In genomic region chr3:61828158-61828874, GRCh38 we compare ENCODE assay signal across 26 cellular contexts.
DNase-seq lines count a peak whose midpoint lies in the region; ATAC-seq and TF ChIP-seq lines count a peak whose summit lies in the region.
"Had no signal": no experiment of that assay in that cellular context is flagged by ENCODE, and none has a peak within 500 bp of the region (broad histone marks: within the 10 kb centered on the region; RNA-seq: fewer than 3 reads in every experiment).

No MANE protein-coding gene starts in this region.

- peak overlapping the region; percentile 62 for H3K4me2 ChIP-seq in GM23338
- no peak overlapping the region for H3K4me2 ChIP-seq in IMR-90 (ENCODE audit: low read depth, low read length)
- H3K4me2 ChIP-seq: PC-9 had no signal

- intact Hi-C loops in IMR-90 (cut with micrococcal nuclease) = no loop called here

- dilution Hi-C loops in IMR-90 (cut with HindIII; ENCODE audit: low sequenced_read_pairs, unreplicated experiment) = no loop called here

- no peak overlapping the region for H4K8ac ChIP-seq in IMR-90 (ENCODE audit: low read depth in 2 of 2, low read length in 2 of 2)

- no peak overlapping the region for H3K56ac ChIP-seq in IMR-90 (ENCODE audit: extremely low read depth, insufficient read depth, low read length)

- no peak overlapping the region for H4K91ac ChIP-seq in IMR-90 (ENCODE audit: insufficient read depth, low read depth, low read length)

- H3K9me2 ChIP-seq in GM23338 (ENCODE audit: insufficient read depth) = no peaks in the 10 kb centered on the region

- WGBS in IMR-90 (ENCODE audit: extremely low coverage in 2 of 2, insufficient read length in 1 of 2), 2 experiments = no CpG with 5 or more reads among the region's 7 CpGs

- H3K9me3 ChIP-seq in IMR-90 (ENCODE audit: control insufficient read depth, insufficient read depth, low read length) = no peaks in the 10 kb centered on the region
- H3K9me3 ChIP-seq: esophagus squamous epithelium, left lung, neutrophil, prostate gland, testis, vagina had no signal

- 0 out of 2 replicates have a peak, but pooled peaks cover 5% of the 10 kb centered on the region for H4K20me1 ChIP-seq in GM23338 (replicated peaks; ENCODE audit: insufficient read depth)
- peaks cover 14% of the 10 kb centered on the region; the same call in 1 of the 2 replicates for H4K20me1 ChIP-seq in IMR-90 (ENCODE audit: insufficient read depth, low read length)

- no peak overlapping the region for H2BK120ac ChIP-seq in IMR-90 (ENCODE audit: low read depth, low read length)

- CTCF ChIA-PET in IMR-90 (lab: Yijun Ruan, JAX) = no interaction called here

- H3F3A ChIP-seq in GM23338 (replicated peaks; ENCODE audit: low read depth) = no peaks in the 10 kb centered on the region

- no peak overlapping the region for H2BK15ac ChIP-seq in IMR-90 (ENCODE audit: low read depth, low read length)

- no peak overlapping the region for H3K23ac ChIP-seq in IMR-90 (ENCODE audit: low read depth, low read length)

- no peak overlapping the region for H4K5ac ChIP-seq in IMR-90 (ENCODE audit: low read depth, low read length)

- in situ Hi-C loops in IMR-90 (cut with MboI; ENCODE audit: low sequenced_read_pairs) = no loop called here
- in situ Hi-C loops in GM13977 (cut with MboI; ENCODE audit: low pct_unique_long_range_greater_than_20kb, low sequenced_read_pairs, unreplicated experiment) = no loop called here

- H3K79me1 ChIP-seq in IMR-90 (ENCODE audit: low read depth in 1 of 2, low read length in 2 of 2) = peaks cover 13 to 58% of the 10 kb centered on the region in 2 experiments

- H3K27ac ChIP-seq in GM23338 (ENCODE audit: low read depth) = peak overlapping the region; percentile 80; the same call in 1 of the 2 replicates
- no peak overlapping the region for H3K27ac ChIP-seq in IMR-90 (ENCODE audit: insufficient read depth, low read length)
- H3K27ac ChIP-seq in coronary artery = peak overlapping the region; percentile 83 to 88
- H3K27ac ChIP-seq: neutrophil, PC-9, prostate gland had no signal

- TF ChIP-seq RAD21 in IMR-90 (IDR thresholded peaks at IDR 0.05; ENCODE audit: low read length) = no peak

- POLR2A ChIA-PET in IMR-90 (lab: Charles Lee; ENCODE audit: unreplicated experiment) = no interaction called here

- H3K79me2 ChIP-seq in GM23338 (replicated peaks; ENCODE audit: insufficient read depth) = peaks cover 100% of the 10 kb centered on the region

- no peak overlapping the region for H2BK5ac ChIP-seq in IMR-90 (ENCODE audit: low read depth, low read length, poor library complexity, severe bottlenecking)

- H3K9me3 Mint-ChIP-seq in GM23338 = no peaks in the 10 kb centered on the region
- no peaks in the 10 kb centered on the region for H3K9me3 Mint-ChIP-seq in nephron progenitor cell
- H3K9me3 Mint-ChIP-seq in stimulated activated naive CD8-positive, alpha-beta T cell treated with anti-CD3 and anti-CD28 coated beads, Interleukin-15, amount 100 ng/mL, for 72 hours = peaks cover 0 to 7% of the 10 kb centered on the region in 2 donors
- H3K9me3 Mint-ChIP-seq: activated naive CD4-positive, alpha-beta T cell treated with anti-CD3 and anti-CD28 coated beads for 36 hours; T-cell had no signal

- no peak for TF ChIP-seq POLR2A in IMR-90 (IDR thresholded peaks at IDR 0.05; ENCODE audit: low read depth, low read length)

- H3K4me1 Mint-ChIP-seq in GM23338 = peaks cover 61% of the 10 kb centered on the region
- H3K4me1 Mint-ChIP-seq in nephron progenitor cell = peaks cover 36% of the 10 kb centered on the region
- H3K4me1 Mint-ChIP-seq in stimulated activated naive CD8-positive, alpha-beta T cell treated with anti-CD3 and anti-CD28 coated beads, Interleukin-15, amount 100 ng/mL, for 72 hours = no peaks in the 10 kb centered on the region
- H3K4me1 Mint-ChIP-seq: CD14-positive monocyte, T-cell had no signal

- BruUV-seq in IMR-90 (replicated peaks; lab: Mats Ljungman, UMichigan) = no TSS peak

- no peak overlapping the region for H3K18ac ChIP-seq in IMR-90 (ENCODE audit: low read depth, low read length)

- H3K4me3 Mint-ChIP-seq in GM23338 (no peak overlapping the region), nephron progenitor cell (no peak overlapping the region)
- H3K4me3 Mint-ChIP-seq in stimulated activated naive CD8-positive, alpha-beta T cell treated with anti-CD3 and anti-CD28 coated beads, Interleukin-15, amount 100 ng/mL, for 72 hours = no peak overlapping the region
- H3K4me3 Mint-ChIP-seq: activated naive CD4-positive, alpha-beta T cell treated with anti-CD3 and anti-CD28 coated beads for 36 hours; CD14-positive monocyte; immature natural killer cell; T-cell had no signal

- peaks cover 9% of the 10 kb centered on the region for H3K9me1 ChIP-seq in IMR-90 (ENCODE audit: insufficient read depth, low read length)

- H2AK5ac ChIP-seq in IMR-90 (ENCODE audit: low read depth, low read length) = no peak overlapping the region

- no peaks in the 10 kb centered on the region for H3K36me3 Mint-ChIP-seq in GM23338 (ENCODE audit: low read depth)
- peaks cover 7% of the 10 kb centered on the region for H3K36me3 Mint-ChIP-seq in nephron progenitor cell (ENCODE audit: low read depth)
- H3K36me3 Mint-ChIP-seq: CD14-positive monocyte, immature natural killer cell, T-cell had no signal

- H2BK20ac ChIP-seq in IMR-90 (ENCODE audit: low read depth, low read length) = no peak overlapping the region

- H3K27me3 Mint-ChIP-seq in GM23338 (ENCODE audit: insufficient read depth, low read depth, poor library complexity) (peaks cover 2% of the 10 kb centered on the region), nephron progenitor cell (ENCODE audit: low read depth, poor library complexity) (no peaks in the 10 kb centered on the region)
- no peaks in the 10 kb centered on the region for H3K27me3 Mint-ChIP-seq in stimulated activated naive CD8-positive, alpha-beta T cell treated with anti-CD3 and anti-CD28 coated beads, Interleukin-15, amount 100 ng/mL, for 72 hours
- H3K27me3 Mint-ChIP-seq: T-cell had no signal

- no peak overlapping the region; the same call in 1 of the 2 replicates for H3K14ac ChIP-seq in IMR-90 (replicated peaks; ENCODE audit: low read depth, low read length)

- H3K9ac ChIP-seq in IMR-90 (ENCODE audit: low read depth, low read length) = no peak overlapping the region

- TF ChIP-seq CTCF in GM23338 (conservative IDR thresholded peaks at IDR 0.05; ENCODE audit: low read depth in 2 of 2) (no peak), IMR-90 (conservative IDR thresholded peaks at IDR 0.05; ENCODE audit: low read depth, low read length) (no peak), coronary artery (IDR thresholded peaks at IDR 0.05) (no peak), nephron progenitor cell (IDR thresholded peaks at IDR 0.05) (no peak), GM13977 (IDR thresholded peaks at IDR 0.05; ENCODE audit: extremely low read depth, insufficient read depth, missing control alignments) (no peak)

- H3K27ac Mint-ChIP-seq in GM23338 (peak overlapping the region; percentile 13), nephron progenitor cell (peak overlapping the region; percentile 6)
- no peak overlapping the region for H3K27ac Mint-ChIP-seq in stimulated activated naive CD8-positive, alpha-beta T cell treated with anti-CD3 and anti-CD28 coated beads, Interleukin-15, amount 100 ng/mL, for 72 hours
- H3K27ac Mint-ChIP-seq: activated naive CD4-positive, alpha-beta T cell treated with anti-CD3 and anti-CD28 coated beads for 36 hours; CD14-positive monocyte; immature natural killer cell; T-cell had no signal

- no peak overlapping the region for H2AK9ac ChIP-seq in IMR-90 (replicated peaks; ENCODE audit: low read depth, low read length, poor library complexity)

- no peak overlapping the region for H3K4me3 ChIP-seq in GM23338
- no peak overlapping the region for H3K4me3 ChIP-seq in IMR-90 (ENCODE audit: insufficient read depth, low read depth, low read length)
- no peak overlapping the region for H3K4me3 ChIP-seq in coronary artery
- H3K4me3 ChIP-seq: esophagus squamous epithelium, left lung, PC-9, prostate gland, testis, vagina had no signal

- H3K4ac ChIP-seq in IMR-90 (ENCODE audit: low read depth, low read length) = no peak overlapping the region

- no peak for ATAC-seq in GM23338
- no peak for ATAC-seq in IMR-90 (ENCODE audit: low read depth)
- ATAC-seq in stimulated activated naive CD8-positive, alpha-beta T cell treated with anti-CD3 and anti-CD28 coated beads, Interleukin-15, amount 100 ng/mL, for 72 hours = no peak
- ATAC-seq: left lung, T-cell had no signal

- no peaks in the 10 kb centered on the region for H3K27me3 ChIP-seq in GM23338 (ENCODE audit: insufficient read depth)
- no peaks in the 10 kb centered on the region for H3K27me3 ChIP-seq in IMR-90 (ENCODE audit: control insufficient read depth, insufficient read depth, low read length)
- H3K27me3 ChIP-seq: esophagus squamous epithelium, left lung, neutrophil, testis, vagina had no signal

- H2AFZ ChIP-seq in GM23338 (no peak overlapping the region), IMR-90 (replicated peaks; ENCODE audit: low read length, poor library complexity) (no peak overlapping the region)
- H2AFZ ChIP-seq: PC-9 had no signal

- no peaks in the 10 kb centered on the region for H3K36me3 ChIP-seq in GM23338 (ENCODE audit: insufficient read depth)
- H3K36me3 ChIP-seq in IMR-90 (ENCODE audit: control insufficient read depth, insufficient read depth, low read length) = no peaks in the 10 kb centered on the region
- H3K36me3 ChIP-seq: esophagus squamous epithelium, left lung, neutrophil, prostate gland, vagina had no signal

- no peak for DNase-seq in GM23338 (ENCODE audit: low spot score)
- DNase-seq in IMR-90 = no peak
- DNase-seq in coronary artery (ENCODE audit: low spot score) = no peak
- DNase-seq in nephron progenitor cell = no peak
- DNase-seq in stimulated activated naive CD8-positive, alpha-beta T cell treated with anti-CD3 and anti-CD28 coated beads, Interleukin-15, amount 100 ng/mL, for 72 hours = no peak
- DNase-seq in NCI-H128 (lab: John Stamatoyannopoulos, UW; ENCODE audit: unreplicated experiment) = no peak
- DNase-seq in NCI-H1417 treated with DMSO at 0.1 percent for 48 hours (lab: John Stamatoyannopoulos, UW) = no peak
- no peak for DNase-seq in GM13977 (ENCODE audit: low spot score)
- DNase-seq: activated CD4-positive, alpha-beta T cell treated with anti-CD3 and anti-CD28 coated beads, Interleukin-2, amount 50 U/mL, for 4 hours; activated naive CD4-positive, alpha-beta T cell treated with anti-CD3 and anti-CD28 coated beads for 36 hours; cortex of kidney; esophagus squamous epithelium; GOT3; hippocampal formation; immature natural killer cell; KBM-7; left lung; NCI-H1105 treated with DMSO at 0.1 percent for 48 hours; PC-9; stimulated activated naive CD4-positive, alpha-beta T cell; T-cell; testis had no signal

- peaks cover 35% of the 10 kb centered on the region for H3K4me1 ChIP-seq in GM23338 (ENCODE audit: insufficient read depth)
- H3K4me1 ChIP-seq in IMR-90 (ENCODE audit: control insufficient read depth, insufficient read depth, low read length) = peaks cover 5% of the 10 kb centered on the region
- H3K4me1 ChIP-seq: prostate gland, vagina had no signal

TF ChIP-seq in GM23338, 12 proteins besides CTCF, POLR2A, EP300 and RAD21 (continues in another document):
- TF ChIP-seq POLR2AphosphoS5 (IDR thresholded peaks at IDR 0.05; ENCODE audit: low read depth) (no peak), EZH2 (IDR thresholded peaks at IDR 0.05; ENCODE audit: low read depth, unreplicated experiment) (no peak)

TF ChIP-seq in IMR-90, 13 proteins besides CTCF, POLR2A, EP300 and RAD21:
- TF ChIP-seq RCOR1 (IDR thresholded peaks at IDR 0.05; ENCODE audit: insufficient replicate concordance, low read length) (no peak), CEBPB (IDR thresholded peaks at IDR 0.05; ENCODE audit: low read depth, low read length) (peak; percentile 70)

Comparison
In these comparisons a context has a peak if more than half of its experiments do, and no peak if none do; other contexts are left out.
1. H3K27ac Mint-ChIP-seq: peak in GM23338 (single experiment) and nephron progenitor cell (single experiment); none in stimulated activated naive CD8-positive, alpha-beta T cell treated with anti-CD3 and anti-CD28 coated beads, Interleukin-15, amount 100 ng/mL, for 72 hours (0 of 2).